ENCODE assay signal across 25 cellular contexts in genomic region chr2:72089028-72089427, GRCh38. TPM values are rescaled to one million over a fixed set of nuclear protein-coding genes. Genes with fewer than 3 reads are reported as not detected.
"Had no signal": no experiment of that assay in that cellular context is flagged by ENCODE, and none has a peak within 500 bp of the region (broad histone marks: within the 10 kb centered on the region; RNA-seq: fewer than 3 reads in every experiment).

No MANE protein-coding gene starts in this region.

- H3K4me1 ChIP-seq: pancreas, prostate gland, right lobe of liver, thyroid gland, tibial nerve, upper lobe of left lung, vagina had no signal

- DNase-seq: naive thymus-derived CD8-positive, alpha-beta T cell; nephron progenitor cell; pancreas; retina; right cardiac atrium; right lobe of liver; sigmoid colon; small intestine; stimulated activated CD4-positive, alpha-beta T cell treated with anti-CD3 and anti-CD28 coated beads, Interleukin-15, amount 100 ng/mL, for 24 hours; stimulated activated CD4-positive, alpha-beta T cell treated with anti-CD3 and anti-CD28 coated beads, Interleukin-2, amount 100 ng/mL, for 24 hours; stimulated activated CD4-positive, alpha-beta T cell treated with anti-CD3 and anti-CD28 coated beads, Interleukin-2, amount 100 ng/mL, for 48 hours; stimulated activated CD4-positive, alpha-beta T cell treated with anti-CD3 and anti-CD28 coated beads, Interleukin-4, amount 100 ng/mL, for 24 hours; stimulated activated naive B cell treated with anti-CD40 and anti-IgM and Interleukin-4, amounts not matched to agents 10 μg/mL and 1 μg/mL and 100 μg/mL, for 72 hours; stimulated activated naive CD4-positive, alpha-beta T cell treated with Interleukin-2 at 50 U/mL for 16 hours; thyroid gland; trophoblast cell; upper lobe of left lung had no signal

- FAIRE-seq: pancreas, small intestine had no signal

- H3K9me3 ChIP-seq: neutrophil, pancreas, prostate gland, right lobe of liver, sigmoid colon, stomach, thoracic aorta, thyroid gland, upper lobe of left lung, vagina had no signal

- H3K36me3 ChIP-seq: neutrophil, pancreas, prostate gland, right lobe of liver, sigmoid colon, stomach, thoracic aorta, thyroid gland, tibial nerve, upper lobe of left lung, vagina had no signal

- H3K27me3 ChIP-seq: neutrophil, pancreas, right lobe of liver, sigmoid colon, thyroid gland, tibial nerve, upper lobe of left lung, vagina had no signal

- H3K4me3 ChIP-seq: pancreas, prostate gland, right lobe of liver, sigmoid colon, stomach, thoracic aorta, thyroid gland, tibial nerve, upper lobe of left lung, vagina had no signal

- H3K27ac ChIP-seq: neutrophil, pancreas, prostate gland, right lobe of liver, sigmoid colon, stomach, thoracic aorta, thyroid gland, tibial nerve, upper lobe of left lung, vagina had no signal

- ATAC-seq: naive thymus-derived CD8-positive, alpha-beta T cell; natural killer cell treated with Interleukin-12 subunit alpha and Interleukin-12 subunit beta and Interleukin-15 and Interleukin-18, amount 100 ng/mL, for 72 hours; pancreas; right cardiac atrium; right lobe of liver; stimulated activated effector memory CD8-positive, alpha-beta T cell treated with anti-CD3 and anti-CD28 coated beads, Interleukin-12 subunit alpha, Interleukin-12 subunit beta, amount 100 ng/mL, for 72 hours; stimulated activated naive B cell treated with anti-CD40 and anti-IgM and Interleukin-4, amounts not matched to agents 10 μg/mL and 1 μg/mL and 100 μg/mL, for 72 hours had no signal

RNA-seq across cellular contexts. Expression of gene CYP26B1, which starts 58.6 kb away (rescaled TPM):
- total RNA-seq: naive thymus-derived CD8-positive, alpha-beta T cell; natural killer cell treated with Interleukin-12 subunit alpha and Interleukin-12 subunit beta and Interleukin-15 and Interleukin-18, amount 100 ng/mL, for 72 hours had no signal
- polyA plus RNA-seq: naive thymus-derived CD8-positive, alpha-beta T cell had no signal
